ENCODE assay signal across 24 cellular contexts in the genomic region with DNA sequence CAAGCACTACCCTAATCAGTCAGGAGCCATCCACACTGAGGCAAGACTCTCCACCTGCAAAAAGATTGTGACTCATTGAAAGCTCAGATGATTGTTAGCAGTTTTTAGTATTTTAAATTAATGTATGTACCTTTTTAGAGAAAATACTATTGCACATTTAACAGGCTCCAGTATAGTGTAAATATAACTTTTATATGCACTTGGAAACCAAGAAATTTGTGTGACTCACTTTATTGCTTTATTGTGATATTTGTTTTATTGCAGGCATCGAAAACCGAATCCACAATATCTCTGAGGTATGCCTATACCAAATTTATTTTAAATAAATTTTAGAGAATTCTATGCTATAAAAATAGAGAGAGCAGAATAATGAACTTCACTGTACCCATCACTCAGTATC.
"Had no signal": no experiment of that assay in that cellular context is flagged by ENCODE, and none has a peak within 500 bp of the region (broad histone marks: within the 10 kb centered on the region; RNA-seq: fewer than 3 reads in every experiment).

No MANE protein-coding gene starts in this region.

- ATAC-seq: effector memory CD8-positive, alpha-beta T cell; esophagus mucosa; foreskin keratinocyte; gastrocnemius medialis; gastroesophageal sphincter; heart left ventricle; heart right ventricle had no signal

- DNase-seq: colonic mucosa; cortex of kidney; dermis blood vessel endothelial cell; dorsolateral prefrontal cortex; effector CD4-positive, alpha-beta T cell; effector CD8-positive, alpha-beta T cell; effector memory CD4-positive, alpha-beta T cell; effector memory CD8-positive, alpha-beta T cell; erythroblast; esophagus squamous epithelium; foreskin fibroblast; foreskin keratinocyte; foreskin melanocyte; gastrocnemius medialis; glutamatergic neuron; head of caudate nucleus; heart left ventricle; heart right ventricle had no signal

- H3K27ac Mint-ChIP-seq: dendritic cell treated with granulocyte-macrophage colony-stimulating factor and Interleukin-4, amounts not matched to agents 40 ng/mL and 50 ng/mL, for 4 days; effector memory CD8-positive, alpha-beta T cell; endodermal cell had no signal

- H3K4me3 Mint-ChIP-seq: dendritic cell treated with granulocyte-macrophage colony-stimulating factor and Interleukin-4, amounts not matched to agents 40 ng/mL and 50 ng/mL, for 4 days; effector memory CD8-positive, alpha-beta T cell; endodermal cell had no signal

- H3K4me3 ChIP-seq: colonic mucosa, coronary artery, dorsolateral prefrontal cortex, esophagus muscularis mucosa, esophagus squamous epithelium, gastrocnemius medialis, gastroesophageal sphincter, heart left ventricle, heart right ventricle had no signal

- H3K9me3 ChIP-seq: colonic mucosa, esophagus muscularis mucosa, esophagus squamous epithelium, gastrocnemius medialis, gastroesophageal sphincter, heart left ventricle had no signal

- H3K4me1 ChIP-seq: colonic mucosa, esophagus squamous epithelium, foreskin keratinocyte, gastrocnemius medialis, heart left ventricle, heart right ventricle had no signal

- H3K9me3 Mint-ChIP-seq: dendritic cell treated with granulocyte-macrophage colony-stimulating factor and Interleukin-4, amounts not matched to agents 40 ng/mL and 50 ng/mL, for 4 days; effector memory CD8-positive, alpha-beta T cell had no signal

- H3K36me3 ChIP-seq: colonic mucosa, esophagus muscularis mucosa, esophagus squamous epithelium, gastrocnemius medialis, gastroesophageal sphincter, heart left ventricle, heart right ventricle had no signal
